Comparison of ENCODE assay signal across 12 cellular contexts in the genomic region with DNA sequence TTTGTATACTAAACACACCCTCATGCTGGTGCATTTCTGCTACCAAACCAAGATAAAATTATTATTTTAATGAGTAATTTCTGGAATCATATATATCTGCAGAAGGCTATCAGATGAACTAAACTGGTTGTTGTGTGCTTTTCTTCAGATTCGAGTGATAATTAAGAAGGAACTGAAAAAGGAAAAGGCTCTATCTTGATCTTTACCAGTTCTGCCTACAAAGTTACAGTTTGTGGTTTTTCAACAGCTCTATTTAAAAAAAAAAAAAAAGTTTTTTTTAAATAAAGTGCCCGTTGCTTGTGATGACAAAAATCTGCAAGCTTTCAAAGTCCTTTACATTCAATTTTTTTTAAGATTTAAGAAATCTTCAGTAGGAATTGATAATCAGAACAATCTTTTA.
A peak's percentile ranks its signal among the peaks of the same experiment; 100 is the strongest.
DNase-seq lines count a peak whose midpoint lies in the region; ATAC-seq lines count a peak whose summit lies in the region.
"Had no signal": no experiment of that assay in that cellular context is flagged by ENCODE, and none has a peak within 500 bp of the region (broad histone marks: within the 10 kb centered on the region; RNA-seq: fewer than 3 reads in every experiment).

No MANE protein-coding gene starts in this region.

- no peaks in the 10 kb centered on the region for H3K36me3 ChIP-seq in BLaER1 treated with 17β-estradiol and CSF1 and Interleukin-3, amounts not matched to agents 10 nM and 100 nM
- H3K36me3 ChIP-seq: vagina had no signal

- H3K4me1 ChIP-seq in BLaER1 treated with 17β-estradiol and CSF1 and Interleukin-3, amounts not matched to agents 10 nM and 100 nM: peaks cover 4 to 29% (median 16%) of the 10 kb centered on the region in 10 experiments; a peak in 17 of 20 replicates

- peak overlapping the region in 4 of 10 experiments; percentile 4 to 36 (median 24); a peak in 3 of 20 replicates for H3K4me3 ChIP-seq in BLaER1 treated with 17β-estradiol and CSF1 and Interleukin-3, amounts not matched to agents 10 nM and 100 nM
- H3K4me3 ChIP-seq: vagina had no signal

- H3K27ac ChIP-seq in BLaER1 treated with 17β-estradiol and CSF1 and Interleukin-3, amounts not matched to agents 10 nM and 100 nM: peak overlapping the region in 9 of 11 experiments; percentile 13 to 73 (median 58); a peak in 16 of 22 replicates
- H3K27ac ChIP-seq: vagina had no signal

- peak overlapping the region in 10 of 11 experiments; percentile 34 to 71 (median 52); a peak in 18 of 22 replicates for H3K4me2 ChIP-seq in BLaER1 treated with 17β-estradiol and CSF1 and Interleukin-3, amounts not matched to agents 10 nM and 100 nM

- peak; percentile 58 for ATAC-seq in GM19452 (IDR thresholded peaks at IDR 0.05; ENCODE audit: unreplicated experiment)
- ATAC-seq in HG03196 (IDR thresholded peaks at IDR 0.05; ENCODE audit: unreplicated experiment): peak; percentile 59

- no peaks in the 10 kb centered on the region for H4K20me1 ChIP-seq in BLaER1 treated with 17β-estradiol and CSF1 and Interleukin-3, amounts not matched to agents 10 nM and 100 nM

- no peaks in the 10 kb centered on the region for H3K27me3 ChIP-seq in BLaER1 treated with 17β-estradiol and CSF1 and Interleukin-3, amounts not matched to agents 10 nM and 100 nM
- H3K27me3 ChIP-seq: vagina had no signal

- peaks cover 0 to 11% (median 5%) of the 10 kb centered on the region in 11 experiments; a peak in 6 of 22 replicates for H3K9me3 ChIP-seq in BLaER1 treated with 17β-estradiol and CSF1 and Interleukin-3, amounts not matched to agents 10 nM and 100 nM (replicated peaks in 1 of 11)
- H3K9me3 ChIP-seq: vagina had no signal

- peak; percentile 61 for DNase-seq in OCI-M1 (lab: John Stamatoyannopoulos, UW)
- no peak for DNase-seq in stimulated activated CD4-positive, alpha-beta T cell treated with anti-CD3 and anti-CD28 coated beads, Interleukin-4, amount 100 ng/mL, for 1 hour
- DNase-seq in NCI-H82 treated with DMSO at 0.1 percent for 48 hours (lab: John Stamatoyannopoulos, UW; ENCODE audit: unreplicated experiment): no peak
- no peak for DNase-seq in HuH-7 (ENCODE audit: low spot score)
- DNase-seq in T-helper 1 cell: no peak
- DNase-seq: anterior cingulate cortex, NCI-H1105 treated with DMSO at 0.1 percent for 48 hours, occipital lobe had no signal

- H3K9ac ChIP-seq in BLaER1 treated with 17β-estradiol and CSF1 and Interleukin-3, amounts not matched to agents 10 nM and 100 nM: peak overlapping the region in 5 of 11 experiments; percentile 5 to 50 (median 33); a peak in 5 of 22 replicates
